ENCODE assay signal across 25 cellular contexts in the genomic region with DNA sequence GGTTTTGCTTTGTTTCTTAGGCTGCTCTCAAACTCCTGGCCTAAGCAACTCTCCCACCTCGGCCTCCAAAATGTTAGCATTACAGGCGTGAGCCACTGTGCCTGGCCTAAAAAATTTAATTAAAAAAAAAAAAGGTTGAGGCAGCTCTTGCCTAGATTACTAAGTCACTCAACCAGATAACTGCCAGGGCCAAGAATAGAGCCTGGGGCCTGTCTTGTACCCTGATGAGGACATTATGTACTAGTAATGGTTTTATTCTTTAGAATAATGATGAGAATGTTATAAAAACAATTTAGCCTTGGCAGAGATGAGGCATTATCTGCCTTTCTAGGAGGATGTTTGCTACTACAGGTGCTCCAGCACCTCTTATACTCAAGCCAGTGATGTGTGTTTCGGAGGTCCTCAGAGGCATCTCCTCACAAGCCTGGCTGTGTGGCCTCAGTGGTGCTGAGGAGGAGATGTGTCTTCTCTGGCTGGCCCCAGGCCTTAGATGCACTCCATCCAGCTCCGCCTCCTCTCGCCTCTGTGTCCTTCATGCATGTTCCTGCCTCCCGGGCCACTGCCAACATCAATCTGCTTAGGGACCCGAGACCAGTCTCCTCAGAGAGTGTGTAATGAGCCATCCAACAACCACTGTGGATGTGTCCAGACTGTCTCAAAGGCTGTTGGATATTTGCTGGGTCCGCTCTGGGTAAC.
DNase-seq lines count a peak whose midpoint lies in the region; ATAC-seq and TF ChIP-seq lines count a peak whose summit lies in the region.
"Had no signal": no experiment of that assay in that cellular context is flagged by ENCODE, and none has a peak within 500 bp of the region (broad histone marks: within the 10 kb centered on the region; RNA-seq: fewer than 3 reads in every experiment).

No MANE protein-coding gene starts in this region.

- CTCF ChIA-PET in WTC11 (lab: Charles Lee): no interaction called here

- no peaks in the 10 kb centered on the region for H3K9me3 ChIP-seq in Loucy (ENCODE audit: insufficient read depth, low read depth, low read length)
- H3K9me3 ChIP-seq: A549, esophagus muscularis mucosa, gastroesophageal sphincter, ovary, right atrium auricular region, vagina had no signal

- H3K79me2 ChIP-seq in Loucy (ENCODE audit: insufficient read depth, low read length): no peaks in the 10 kb centered on the region; the same call in 1 of the 2 replicates

- POLR2A ChIA-PET in WTC11 (lab: Charles Lee): no interaction called here

- peaks cover 12% of the 10 kb centered on the region for H3F3A ChIP-seq in Loucy (ENCODE audit: low read depth)

- no peaks in the 10 kb centered on the region for H3K36me3 ChIP-seq in Loucy (ENCODE audit: insufficient read depth, low read length)
- H3K36me3 ChIP-seq: esophagus muscularis mucosa, gastroesophageal sphincter, ovary, right atrium auricular region, vagina had no signal

- no peaks in the 10 kb centered on the region for H3K27me3 Mint-ChIP-seq in activated CD4-positive, alpha-beta T cell treated with anti-CD3 and anti-CD28 coated beads, Interleukin-2, amount 10 ng/mL, durations not matched to agents 24 days and 14 days
- no peaks in the 10 kb centered on the region for H3K27me3 Mint-ChIP-seq in natural killer cell treated with Interleukin-12 subunit alpha and Interleukin-12 subunit beta and Interleukin-15 and Interleukin-18, amount 100 ng/mL, for 72 hours
- H3K27me3 Mint-ChIP-seq in WTC11 (ENCODE audit: low read depth): no peaks in the 10 kb centered on the region; the same call in 1 of the 2 replicates

- TF ChIP-seq CTCF in Loucy (conservative IDR thresholded peaks at IDR 0.05; ENCODE audit: low read length) (no peak), WTC11 (IDR thresholded peaks at IDR 0.05) (no peak)

- no peak overlapping the region for H3K4me3 ChIP-seq in Loucy (ENCODE audit: low read length, poor library complexity, severe bottlenecking)
- H3K4me3 ChIP-seq: A549, esophagus muscularis mucosa, gastroesophageal sphincter, ovary, PC-9, right atrium auricular region, vagina had no signal

- H3K4me2 ChIP-seq in Loucy (ENCODE audit: low read depth, low read length, poor library complexity, severe bottlenecking): no peak overlapping the region
- H3K4me2 ChIP-seq: A549, PC-9 had no signal

- no peak overlapping the region for H3K4me3 Mint-ChIP-seq in activated CD4-positive, alpha-beta T cell treated with anti-CD3 and anti-CD28 coated beads, Interleukin-2, amount 10 ng/mL, durations not matched to agents 24 days and 14 days
- H3K4me3 Mint-ChIP-seq in natural killer cell treated with Interleukin-12 subunit alpha and Interleukin-12 subunit beta and Interleukin-15 and Interleukin-18, amount 100 ng/mL, for 72 hours: no peak overlapping the region
- no peak overlapping the region for H3K4me3 Mint-ChIP-seq in WTC11

- H3K4me1 ChIP-seq in Loucy (ENCODE audit: insufficient read depth, low read length, poor library complexity, severe bottlenecking): peaks cover 72% of the 10 kb centered on the region
- H3K4me1 ChIP-seq: vagina had no signal

- H3K27ac Mint-ChIP-seq in activated CD4-positive, alpha-beta T cell treated with anti-CD3 and anti-CD28 coated beads, Interleukin-2, amount 10 ng/mL, durations not matched to agents 24 days and 14 days: peak overlapping the region; percentile 54
- H3K27ac Mint-ChIP-seq in natural killer cell treated with Interleukin-12 subunit alpha and Interleukin-12 subunit beta and Interleukin-15 and Interleukin-18, amount 100 ng/mL, for 72 hours: peak overlapping the region; percentile 90 to 93
- no peak overlapping the region for H3K27ac Mint-ChIP-seq in WTC11

- H2AFZ ChIP-seq in Loucy (ENCODE audit: low read length): peak overlapping the region; percentile 22; the same call in 1 of the 2 replicates
- H2AFZ ChIP-seq: PC-9 had no signal

- no peak for ATAC-seq in natural killer cell treated with Interleukin-12 subunit alpha and Interleukin-12 subunit beta and Interleukin-15 and Interleukin-18, amount 100 ng/mL, for 72 hours
- ATAC-seq in WTC11: no peak
- ATAC-seq: A549, gastroesophageal sphincter had no signal

- H3K27me3 ChIP-seq in Loucy (ENCODE audit: insufficient read depth, low read length, poor library complexity, severe bottlenecking): no peaks in the 10 kb centered on the region
- H3K27me3 ChIP-seq: esophagus muscularis mucosa, gastroesophageal sphincter, ovary, right atrium auricular region, vagina had no signal

- no peaks in the 10 kb centered on the region for H3K9me3 Mint-ChIP-seq in activated CD4-positive, alpha-beta T cell treated with anti-CD3 and anti-CD28 coated beads, Interleukin-2, amount 10 ng/mL, durations not matched to agents 24 days and 14 days
- H3K9me3 Mint-ChIP-seq in natural killer cell treated with Interleukin-12 subunit alpha and Interleukin-12 subunit beta and Interleukin-15 and Interleukin-18, amount 100 ng/mL, for 72 hours: no peaks in the 10 kb centered on the region
- H3K9me3 Mint-ChIP-seq in WTC11: no peaks in the 10 kb centered on the region

- no peaks in the 10 kb centered on the region for H3K9me2 ChIP-seq in Loucy (replicated peaks; ENCODE audit: low read depth, low read length)

- intact Hi-C loops in activated CD4-positive, alpha-beta T cell treated with anti-CD3 and anti-CD28 coated beads, Interleukin-2, amount 10 ng/mL, durations not matched to agents 24 days and 14 days (cut with micrococcal nuclease): loop anchor here (10.0 kb wide), 2 partner anchors 214 to 456 kb away; no protein-coding TSS in a partner anchor

- no peaks in the 10 kb centered on the region for H4K20me1 ChIP-seq in Loucy (ENCODE audit: insufficient read depth, low read length, poor library complexity, severe bottlenecking)

- H3K36me3 Mint-ChIP-seq in activated CD4-positive, alpha-beta T cell treated with anti-CD3 and anti-CD28 coated beads, Interleukin-2, amount 10 ng/mL, durations not matched to agents 24 days and 14 days (ENCODE audit: low read depth): peaks cover 5% of the 10 kb centered on the region
- no peaks in the 10 kb centered on the region for H3K36me3 Mint-ChIP-seq in natural killer cell treated with Interleukin-12 subunit alpha and Interleukin-12 subunit beta and Interleukin-15 and Interleukin-18, amount 100 ng/mL, for 72 hours
- H3K36me3 Mint-ChIP-seq in WTC11: no peaks in the 10 kb centered on the region

- DNase-seq in activated CD4-positive, alpha-beta T cell treated with anti-CD3 and anti-CD28 coated beads, Interleukin-2, amount 10 ng/mL, durations not matched to agents 24 days and 14 days: peak; percentile 62
- DNase-seq in activated CD4-positive, alpha-beta T cell treated with anti-CD3 and anti-CD28 coated beads for 4 hours: no peak
- DNase-seq in natural killer cell treated with Interleukin-12 subunit alpha and Interleukin-12 subunit beta and Interleukin-15 and Interleukin-18, amount 100 ng/mL, for 72 hours (ENCODE audit: low spot score): no peak
- DNase-seq in WTC11 (ENCODE audit: low spot score) (no peak), AG08395 (ENCODE audit: low spot score) (no peak)
- no peak for DNase-seq in effector CD8-positive, alpha-beta T cell (lab: John Stamatoyannopoulos, UW)
- DNase-seq: aorta; effector CD4-positive, alpha-beta T cell; KBM-7; kidney; NCI-H187 treated with DMSO at 0.1 percent for 48 hours; NCI-H774; ovary; PC-9; stimulated activated CD8-positive, alpha-beta memory T cell treated with anti-CD3 and anti-CD28 coated beads, Interleukin-4, amount 100 ng/mL, for 48 hours; substantia nigra had no signal

- peak overlapping the region; percentile 38 for H3K27ac ChIP-seq in angular gyrus (ENCODE audit: low read depth, low read length)
- H3K27ac ChIP-seq: A549, C4-2B, esophagus muscularis mucosa, gastroesophageal sphincter, ovary, PC-9, right atrium auricular region, vagina, VCaP had no signal

- H3K9ac ChIP-seq in Loucy (ENCODE audit: low read depth, low read length, poor library complexity, severe bottlenecking): peak overlapping the region; percentile 71

- H3K4me1 Mint-ChIP-seq in activated CD4-positive, alpha-beta T cell treated with anti-CD3 and anti-CD28 coated beads, Interleukin-2, amount 10 ng/mL, durations not matched to agents 24 days and 14 days: peaks cover 74% of the 10 kb centered on the region
- peaks cover 48 to 60% of the 10 kb centered on the region in 2 donors for H3K4me1 Mint-ChIP-seq in natural killer cell treated with Interleukin-12 subunit alpha and Interleukin-12 subunit beta and Interleukin-15 and Interleukin-18, amount 100 ng/mL, for 72 hours (ENCODE audit: low read depth in 2 of 2)
- H3K4me1 Mint-ChIP-seq in WTC11: peaks cover 17% of the 10 kb centered on the region

TF ChIP-seq in WTC11, 78 proteins besides CTCF, POLR2A, EP300 and RAD21:
- TF ChIP-seq NR2C2 (CRISPR knock-in tag; IDR thresholded peaks at IDR 0.05) (no peak), ELF4 (CRISPR knock-in tag; IDR thresholded peaks at IDR 0.05; ENCODE audit: low read depth) (no peak), ETV6 (CRISPR knock-in tag; IDR thresholded peaks at IDR 0.05) (no peak), IRF2 (CRISPR knock-in tag; IDR thresholded peaks at IDR 0.05; ENCODE audit: borderline replicate concordance, low read depth) (no peak), ATF1 (CRISPR knock-in tag; IDR thresholded peaks at IDR 0.05) (no peak)
- TF ChIP-seq, protein P1, sequence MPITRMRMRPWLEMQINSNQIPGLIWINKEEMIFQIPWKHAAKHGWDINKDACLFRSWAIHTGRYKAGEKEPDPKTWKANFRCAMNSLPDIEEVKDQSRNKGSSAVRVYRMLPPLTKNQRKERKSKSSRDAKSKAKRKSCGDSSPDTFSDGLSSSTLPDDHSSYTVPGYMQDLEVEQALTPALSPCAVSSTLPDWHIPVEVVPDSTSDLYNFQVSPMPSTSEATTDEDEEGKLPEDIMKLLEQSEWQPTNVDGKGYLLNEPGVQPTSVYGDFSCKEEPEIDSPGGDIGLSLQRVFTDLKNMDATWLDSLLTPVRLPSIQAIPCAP (CRISPR knock-in tag; IDR thresholded peaks at IDR 0.05): no peak
- TF ChIP-seq, protein P2, sequence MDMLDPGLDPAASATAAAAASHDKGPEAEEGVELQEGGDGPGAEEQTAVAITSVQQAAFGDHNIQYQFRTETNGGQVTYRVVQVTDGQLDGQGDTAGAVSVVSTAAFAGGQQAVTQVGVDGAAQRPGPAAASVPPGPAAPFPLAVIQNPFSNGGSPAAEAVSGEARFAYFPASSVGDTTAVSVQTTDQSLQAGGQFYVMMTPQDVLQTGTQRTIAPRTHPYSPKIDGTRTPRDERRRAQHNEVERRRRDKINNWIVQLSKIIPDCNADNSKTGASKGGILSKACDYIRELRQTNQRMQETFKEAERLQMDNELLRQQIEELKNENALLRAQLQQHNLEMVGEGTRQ (CRISPR knock-in tag; IDR thresholded peaks at IDR 0.05): no peak
